ENCODE assay signal across 2 cellular contexts in genomic region chr16:30662449-30662848, GRCh38.
TF ChIP-seq lines count a peak whose summit lies in the region.

No MANE protein-coding gene starts in this region.

TF ChIP-seq in HepG2, 621 proteins besides CTCF, POLR2A, EP300 and RAD21:
- TF ChIP-seq AKAP8 (CRISPR knock-in tag; IDR thresholded peaks at IDR 0.05) (peak; percentile 41; the same call in 1 of the 2 replicates), KLF12 (CRISPR knock-in tag; IDR thresholded peaks at IDR 0.05; ENCODE audit: borderline replicate concordance) (no peak), MYC (CRISPR knock-in tag; IDR thresholded peaks at IDR 0.05; ENCODE audit: borderline replicate concordance) (0 out of 2 replicates have a peak, but pooled peaks have one; percentile 19)
TF ChIP-seq in HepG2: peak in this region for 2.

TF ChIP-seq in SK-N-SH, 30 proteins besides CTCF, POLR2A, EP300 and RAD21:
- TF ChIP-seq ELF1 (IDR thresholded peaks at IDR 0.05), result no peak
- no peak for TF ChIP-seq USF2 (IDR thresholded peaks at IDR 0.05; ENCODE audit: borderline replicate concordance, low read depth, low read length)
- TF ChIP-seq IRF3 (IDR thresholded peaks at IDR 0.05; ENCODE audit: low read depth, low read length), result no peak
- no peak for TF ChIP-seq GATA2 (CRISPR knock-in tag; IDR thresholded peaks at IDR 0.05)
- no peak for TF ChIP-seq JUND (IDR thresholded peaks at IDR 0.05)
- TF ChIP-seq SIN3A (IDR thresholded peaks at IDR 0.05; ENCODE audit: borderline replicate concordance, low read depth, low read length), result no peak
- TF ChIP-seq RXRA (IDR thresholded peaks at IDR 0.05; ENCODE audit: borderline replicate concordance, low read depth), result no peak
- TF ChIP-seq USF1 (IDR thresholded peaks at IDR 0.05; ENCODE audit: borderline replicate concordance, low read depth), result no peak
- no peak for TF ChIP-seq NRF1 (IDR thresholded peaks at IDR 0.05; ENCODE audit: low read depth, low read length)
- no peak for TF ChIP-seq FOXM1 (IDR thresholded peaks at IDR 0.05; ENCODE audit: low read depth)
- no peak for TF ChIP-seq YY1 (IDR thresholded peaks at IDR 0.05; ENCODE audit: low read depth)
- TF ChIP-seq MEF2A (IDR thresholded peaks at IDR 0.05; ENCODE audit: borderline replicate concordance, low read depth), result no peak
- no peak for TF ChIP-seq FOSL2 (IDR thresholded peaks at IDR 0.05; ENCODE audit: borderline replicate concordance, low read depth)
- no peak for TF ChIP-seq RCOR1 (IDR thresholded peaks at IDR 0.05; ENCODE audit: low read length)
- no peak for TF ChIP-seq SMC3 (IDR thresholded peaks at IDR 0.05; ENCODE audit: low read depth, low read length)
- no peak for TF ChIP-seq TAF1 (IDR thresholded peaks at IDR 0.05; ENCODE audit: borderline replicate concordance, low read depth, low read length)
- TF ChIP-seq TCF12 (IDR thresholded peaks at IDR 0.05), result no peak
